In the genomic region with DNA sequence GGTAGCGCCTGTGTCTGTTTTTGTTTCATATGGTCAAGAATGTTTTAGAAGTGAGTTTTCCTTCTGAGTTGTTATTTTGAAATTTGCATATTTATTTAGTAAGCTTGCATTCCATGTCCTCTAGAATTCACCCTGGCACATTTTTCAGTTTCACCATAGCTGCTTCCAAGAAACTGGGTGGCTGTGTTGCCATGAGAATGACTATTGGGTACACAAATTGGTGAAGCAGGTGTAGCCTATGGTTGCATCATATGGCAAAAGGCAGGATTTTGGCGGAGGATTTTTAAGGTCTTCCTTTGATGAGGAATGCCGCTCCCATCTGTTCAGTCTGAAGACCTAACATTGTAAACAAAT, we compare ENCODE assay signal across 8 cellular contexts. TPM values are rescaled to one million over a fixed set of nuclear protein-coding genes. Genes with fewer than 3 reads are reported as not detected.
DNase-seq lines count a peak whose midpoint lies in the region; ATAC-seq and TF ChIP-seq lines count a peak whose summit lies in the region.

No MANE protein-coding gene starts in this region.

- DNase-seq in DND-41 (no peak), PC-9 (peak in 1 of 2 experiments; percentile 74), endothelial cell (ENCODE audit: low spot score) (no peak), ovary (no peak), NCI-H2029 (lab: John Stamatoyannopoulos, UW) (no peak), T-helper 9 cell (no peak), NCI-H526 (lab: John Stamatoyannopoulos, UW) (no peak)

- TF ChIP-seq CTCF in DND-41 (IDR thresholded peaks at IDR 0.05; ENCODE audit: borderline replicate concordance, extremely low read depth, low read length, poor library complexity, severe bottlenecking) (no peak), PC-9 (conservative IDR thresholded peaks at IDR 0.05) (no peak), endothelial cell (IDR thresholded peaks at IDR 0.05; ENCODE audit: unreplicated experiment) (no peak), ovary (IDR thresholded peaks at IDR 0.05) (no peak)

- WGBS in ovary, 3 donors = 3 to 12% (median 4%) methylated on average over 3 of the region's 3 CpGs

- no peak for TF ChIP-seq EP300 in ovary (IDR thresholded peaks at IDR 0.05)

- H4K20me1 ChIP-seq in DND-41 (ENCODE audit: insufficient read depth, low read length) (peaks cover 14% of the 10 kb centered on the region; the same call in 1 of the 2 replicates), PC-9 (ENCODE audit: insufficient read depth) (peaks cover 39% of the 10 kb centered on the region)

- TF ChIP-seq POLR2A in ovary (IDR thresholded peaks at IDR 0.05) = no peak

- ATAC-seq in DND-41 (ENCODE audit: insufficient read depth, low read depth) (no peak), GM18517 (IDR thresholded peaks at IDR 0.05; ENCODE audit: unreplicated experiment) (no peak)

- H3K27me3 Mint-ChIP-seq in endothelial cell (ENCODE audit: unreplicated experiment) = peaks cover 10% of the 10 kb centered on the region

- H3K27me3 ChIP-seq in DND-41 (ENCODE audit: insufficient read depth, low read length, poor library complexity) (no peaks in the 10 kb centered on the region), PC-9 (ENCODE audit: insufficient read depth, low read depth) (no peaks in the 10 kb centered on the region), ovary (no peaks in the 10 kb centered on the region)

- no peaks in the 10 kb centered on the region for H3K9me3 ChIP-seq in DND-41 (ENCODE audit: insufficient read depth, low read length, severe bottlenecking)
- H3K9me3 ChIP-seq in PC-9 (ENCODE audit: insufficient read depth, low read depth) = no peaks in the 10 kb centered on the region
- no peaks in the 10 kb centered on the region for H3K9me3 ChIP-seq in ovary

- peaks cover 30% of the 10 kb centered on the region for H3K36me3 Mint-ChIP-seq in endothelial cell (ENCODE audit: low read depth, unreplicated experiment)

- no peaks in the 10 kb centered on the region for H3K9me2 ChIP-seq in PC-9 (ENCODE audit: insufficient read depth)

- peaks cover 60% of the 10 kb centered on the region for H3K79me2 ChIP-seq in DND-41 (ENCODE audit: insufficient read depth, low read length)
- H3K79me2 ChIP-seq in PC-9 (ENCODE audit: low read depth) = peaks cover 49% of the 10 kb centered on the region

- POLR2A ChIA-PET in PC-9 (lab: Charles Lee; ENCODE audit: unreplicated experiment) = no interaction called here

- H2AFZ ChIP-seq in DND-41 (ENCODE audit: low read depth, low read length) = no peak overlapping the region
- H2AFZ ChIP-seq in PC-9 = no peak overlapping the region

- H3K9me3 Mint-ChIP-seq in endothelial cell (ENCODE audit: unreplicated experiment) = no peaks in the 10 kb centered on the region

- no TSS peak for BruUV-seq in PC-9 (replicated peaks; lab: Mats Ljungman, UMichigan)

- peaks cover 53% of the 10 kb centered on the region for H3K4me1 ChIP-seq in DND-41 (ENCODE audit: insufficient read depth, low read length)
- peaks cover 25% of the 10 kb centered on the region for H3K4me1 ChIP-seq in PC-9 (replicated peaks; ENCODE audit: insufficient read depth)
- H3K4me1 ChIP-seq in ovary (ENCODE audit: insufficient read depth) = peaks cover 4% of the 10 kb centered on the region

- H3K4me3 Mint-ChIP-seq in endothelial cell (ENCODE audit: unreplicated experiment) = peak overlapping the region; percentile 97

- CTCF ChIA-PET in PC-9 (lab: Charles Lee) = no interaction called here

- intact Hi-C loops in PC-9 (cut with micrococcal nuclease; ENCODE audit: unreplicated experiment) (loop anchor here (1.0 kb wide), 2 partner anchors 12 to 62 kb away; no protein-coding TSS in a partner anchor), ovary (cut with DNase I) (loop anchor here in 3 of 4 donors (2.0 to 10.0 kb wide), 4 partner anchors 20 to 802 kb away; a partner anchor contains a TSS)

- peak overlapping the region; percentile 96 for H3K27ac Mint-ChIP-seq in endothelial cell (ENCODE audit: unreplicated experiment)

- H3K4me3 ChIP-seq in DND-41 (ENCODE audit: low read depth in 1 of 2, low read length in 2 of 2) (peak overlapping the region; percentile 65 to 74), PC-9 (peak overlapping the region; percentile 97), ovary (peak overlapping the region; percentile 95)

- peaks cover 26% of the 10 kb centered on the region for H3K4me1 Mint-ChIP-seq in endothelial cell (ENCODE audit: unreplicated experiment)

- H3F3A ChIP-seq in PC-9 (ENCODE audit: insufficient read depth, low read depth) = peaks cover 27% of the 10 kb centered on the region

- peak overlapping the region; percentile 93 for H3K27ac ChIP-seq in DND-41 (ENCODE audit: low read length)
- H3K27ac ChIP-seq in PC-9 = peak overlapping the region; percentile 91
- peak overlapping the region in 1 of 2 donors; percentile 98 for H3K27ac ChIP-seq in ovary

- H3K9ac ChIP-seq in DND-41 (ENCODE audit: low read depth, low read length) = peak overlapping the region; percentile 85

- H3K36me3 ChIP-seq in DND-41 (ENCODE audit: insufficient read depth, low read length) = peaks cover 45% of the 10 kb centered on the region
- peaks cover 46% of the 10 kb centered on the region for H3K36me3 ChIP-seq in PC-9 (ENCODE audit: low read depth)
- no peaks in the 10 kb centered on the region for H3K36me3 ChIP-seq in ovary

- H3K4me2 ChIP-seq in DND-41 (ENCODE audit: insufficient read depth, low read length) (peak overlapping the region; percentile 97), PC-9 (peak overlapping the region; percentile 85)

RNA-seq across cellular contexts. Expression of a gene that starts 1.3 kb away (rescaled TPM):
- total RNA-seq in PC-9 (2021) (23.5 and 35.3 TPM in 2 replicates), endothelial cell (ENCODE audit: unreplicated experiment) (60.8 TPM), ovary (100 to 1,000 TPM in 6 of 7 donors, 10 to 100 TPM in 1; 95.4 to 299 (median 170) TPM)
- polyA plus RNA-seq in ovary = 100 to 1,000 TPM; 219 to 259 TPM

RNA-seq across cellular contexts. Expression of a gene that starts 28.5 kb away (rescaled TPM):
- total RNA-seq in PC-9 (2021) = not detected in 2 replicates
- 7.8 TPM for total RNA-seq in endothelial cell (ENCODE audit: unreplicated experiment)
- total RNA-seq in ovary = under 1 TPM in 3 of 7 donors, not detected in 4; 0.15 to 0.23 (median 0.20) TPM
- polyA plus RNA-seq in ovary = 1 to 10 TPM in 1 of 2 donors, under 1 TPM in 1; 0.13 to 1.3 TPM

RNA-seq across cellular contexts. Expression of a gene that starts 56.1 kb away (rescaled TPM):
- total RNA-seq in PC-9 (2021) = 21.9 and 29.7 TPM in 2 replicates
- total RNA-seq in endothelial cell (ENCODE audit: unreplicated experiment) = 2.4 TPM
- total RNA-seq in ovary = 10 to 100 TPM in 5 of 7 donors, 1 to 10 TPM in 2; 6.0 to 29.9 (median 14.7) TPM
- 10 to 100 TPM in 1 of 2 donors, 1 to 10 TPM in 1; 8.7 to 15.8 TPM for polyA plus RNA-seq in ovary
